Comparison of ENCODE assay signal across 25 cellular contexts in genomic region chr6:79705456-79705995, GRCh38.
"Had no signal": no experiment of that assay in that cellular context is flagged by ENCODE, and none has a peak within 500 bp of the region (broad histone marks: within the 10 kb centered on the region; RNA-seq: fewer than 3 reads in every experiment).

No MANE protein-coding gene starts in this region.

- H3K4me1 ChIP-seq: body of pancreas, spleen, vagina had no signal

- H3K9me3 Mint-ChIP-seq: activated CD4-positive, alpha-beta memory T cell treated with anti-CD3 and anti-CD28 coated beads, Interleukin-2, amount 10 ng/mL, durations not matched to agents 7 days and 5 days; activated CD4-positive, alpha-beta T cell treated with anti-CD3 and anti-CD28 coated beads, Interleukin-2, amount 10 ng/mL, durations not matched to agents 24 days and 14 days; activated naive CD4-positive, alpha-beta T cell treated with anti-CD3 and anti-CD28 coated beads, Interleukin-2, amount 10 ng/mL, durations not matched to agents 7 days and 5 days; activated T-cell treated with anti-CD3 and anti-CD28 coated beads, Interleukin-2, amount 50 U/mL, for 72 hours; effector memory CD8-positive, alpha-beta T cell; naive thymus-derived CD4-positive, alpha-beta T cell; neural progenitor cell; type B pancreatic cell had no signal

- H3K4me1 Mint-ChIP-seq: activated CD4-positive, alpha-beta memory T cell treated with anti-CD3 and anti-CD28 coated beads, Interleukin-2, amount 10 ng/mL, durations not matched to agents 7 days and 5 days; activated CD4-positive, alpha-beta T cell treated with anti-CD3 and anti-CD28 coated beads, Interleukin-2, amount 10 ng/mL, durations not matched to agents 24 days and 14 days; neural progenitor cell had no signal

- H3K27ac Mint-ChIP-seq: activated CD4-positive, alpha-beta memory T cell treated with anti-CD3 and anti-CD28 coated beads, Interleukin-2, amount 10 ng/mL, durations not matched to agents 7 days and 5 days; activated CD4-positive, alpha-beta T cell treated with anti-CD3 and anti-CD28 coated beads, Interleukin-2, amount 10 ng/mL, durations not matched to agents 24 days and 14 days; activated naive CD4-positive, alpha-beta T cell treated with anti-CD3 and anti-CD28 coated beads, Interleukin-2, amount 10 ng/mL, durations not matched to agents 7 days and 5 days; activated T-cell treated with anti-CD3 and anti-CD28 coated beads, Interleukin-2, amount 50 U/mL, for 72 hours; effector memory CD8-positive, alpha-beta T cell; naive thymus-derived CD4-positive, alpha-beta T cell; neural progenitor cell; T-helper 17 cell; type B pancreatic cell had no signal

- DNase-seq: activated CD4-positive, alpha-beta memory T cell treated with anti-CD3 and anti-CD28 coated beads, Interleukin-2, amount 10 ng/mL, durations not matched to agents 7 days and 5 days; activated CD4-positive, alpha-beta T cell treated with anti-CD3 and anti-CD28 coated beads, Interleukin-2, amount 10 ng/mL, durations not matched to agents 24 days and 14 days; activated effector memory CD4-positive, alpha-beta T cell treated with anti-CD3 and anti-CD28 coated beads, Interleukin-2, amount 50 U/mL, for 16 hours; activated naive CD4-positive, alpha-beta T cell treated with anti-CD3 and anti-CD28 coated beads, Interleukin-2, amount 10 ng/mL, durations not matched to agents 7 days and 5 days; activated T-cell treated with anti-CD3 and anti-CD28 coated beads, Interleukin-2, amount 50 U/mL, for 72 hours; amygdala; body of pancreas; caudate nucleus; dorsolateral prefrontal cortex; effector memory CD8-positive, alpha-beta T cell; heart right ventricle; left colon; naive thymus-derived CD4-positive, alpha-beta T cell; retina; spleen; stimulated activated CD4-positive, alpha-beta T cell treated with anti-CD3 and anti-CD28 coated beads, Interleukin-4, amount 100 ng/mL, for 1 hour; stimulated activated naive CD4-positive, alpha-beta T cell; T-helper 17 cell had no signal

- H3K36me3 Mint-ChIP-seq: activated naive CD4-positive, alpha-beta T cell treated with anti-CD3 and anti-CD28 coated beads, Interleukin-2, amount 10 ng/mL, durations not matched to agents 7 days and 5 days; naive thymus-derived CD4-positive, alpha-beta T cell had no signal

- H3K9me3 ChIP-seq: body of pancreas, heart right ventricle, spleen, thoracic aorta, vagina had no signal

- FAIRE-seq: keratinocyte had no signal

- H3K27ac ChIP-seq: body of pancreas, epithelial cell of prostate, heart right ventricle, neural progenitor cell, spleen, thoracic aorta, vagina had no signal

- H3K4me3 ChIP-seq: body of pancreas, dorsolateral prefrontal cortex, heart right ventricle, lung, neural progenitor cell, spleen, thoracic aorta, vagina had no signal

- H3K36me3 ChIP-seq: neural progenitor cell, spleen, thoracic aorta, vagina had no signal

- H3K27me3 ChIP-seq: body of pancreas, dorsolateral prefrontal cortex, heart right ventricle, neural progenitor cell, spleen, vagina had no signal

- H3K4me3 Mint-ChIP-seq: activated CD4-positive, alpha-beta memory T cell treated with anti-CD3 and anti-CD28 coated beads, Interleukin-2, amount 10 ng/mL, durations not matched to agents 7 days and 5 days; activated CD4-positive, alpha-beta T cell treated with anti-CD3 and anti-CD28 coated beads, Interleukin-2, amount 10 ng/mL, durations not matched to agents 24 days and 14 days; activated naive CD4-positive, alpha-beta T cell treated with anti-CD3 and anti-CD28 coated beads, Interleukin-2, amount 10 ng/mL, durations not matched to agents 7 days and 5 days; activated T-cell treated with anti-CD3 and anti-CD28 coated beads, Interleukin-2, amount 50 U/mL, for 72 hours; effector memory CD8-positive, alpha-beta T cell; naive thymus-derived CD4-positive, alpha-beta T cell; neural progenitor cell; T-helper 17 cell; type B pancreatic cell had no signal

- H3K27me3 Mint-ChIP-seq: activated CD4-positive, alpha-beta memory T cell treated with anti-CD3 and anti-CD28 coated beads, Interleukin-2, amount 10 ng/mL, durations not matched to agents 7 days and 5 days; effector memory CD8-positive, alpha-beta T cell; type B pancreatic cell had no signal
